ENCODE assay signal across 16 cellular contexts in genomic region chr3:74121761-74122160, GRCh38.
DNase-seq lines count a peak whose midpoint lies in the region.
"Had no signal": no experiment of that assay in that cellular context is flagged by ENCODE, and none has a peak within 500 bp of the region (broad histone marks: within the 10 kb centered on the region; RNA-seq: fewer than 3 reads in every experiment).

No MANE protein-coding gene starts in this region.

- H3K9me3 ChIP-seq in MG63 (no peaks in the 10 kb centered on the region), skeletal muscle satellite cell (replicated peaks; ENCODE audit: low read length) (no peaks in the 10 kb centered on the region)
- H3K9me3 ChIP-seq: Caco-2 had no signal

- DNase-seq in MG63 (peak; percentile 60), iris pigment epithelial cell (ENCODE audit: low read depth) (peak; percentile 76), NCI-H69 (lab: John Stamatoyannopoulos, UW) (no peak), ureter (ENCODE audit: low spot score) (no peak), NCI-H748 (lab: John Stamatoyannopoulos, UW; ENCODE audit: unreplicated experiment) (no peak)
- DNase-seq: Caco-2; CD4-positive, CD25-positive, alpha-beta regulatory T cell; CD8-positive, alpha-beta T cell; DMS153; DND-41; GDM1; GM23248; H9 had no signal

- no peaks in the 10 kb centered on the region for H3K36me3 ChIP-seq in MG63
- H3K36me3 ChIP-seq in skeletal muscle satellite cell (ENCODE audit: insufficient read depth, low read length), result no peaks in the 10 kb centered on the region
- H3K36me3 ChIP-seq: BLaER1 had no signal

- H3K4me2 ChIP-seq in skeletal muscle satellite cell (ENCODE audit: low read length), result peak overlapping the region; percentile 67
- H3K4me2 ChIP-seq: BLaER1 had no signal

- H3K27me3 ChIP-seq in MG63 (no peaks in the 10 kb centered on the region), skeletal muscle satellite cell (ENCODE audit: control insufficient read depth, insufficient read depth, low read length) (no peaks in the 10 kb centered on the region)
- H3K27me3 ChIP-seq: BLaER1 had no signal

- H3K4me1 ChIP-seq in skeletal muscle satellite cell (ENCODE audit: control insufficient read depth, insufficient read depth, low read length), result peaks cover 26% of the 10 kb centered on the region
- H3K4me1 ChIP-seq: BLaER1, Caco-2 had no signal

- H3K4me3 ChIP-seq in MG63 (no peak overlapping the region), skeletal muscle satellite cell (ENCODE audit: low read length) (no peak overlapping the region)
- H3K4me3 ChIP-seq: BLaER1, GM12878, GM23248 had no signal

- no peak overlapping the region for H3K9ac ChIP-seq in skeletal muscle satellite cell (ENCODE audit: low read depth, low read length)
- H3K9ac ChIP-seq: BLaER1, GM23248 had no signal

Comparison
In these comparisons a context has a peak if more than half of its experiments do, and no peak if none do; other contexts are left out.
1. DNase-seq: peak in MG63 (single experiment) and iris pigment epithelial cell (single experiment); none in NCI-H69 (single experiment), ureter (single experiment) and NCI-H748 (single experiment).